Comparison of ENCODE assay signal across 8 cellular contexts in genomic region chr20:63955846-63956663, GRCh38. TPM values are rescaled to one million over a fixed set of nuclear protein-coding genes. Genes with fewer than 3 reads are reported as not detected.
A peak's percentile ranks its signal among the peaks of the same experiment; 100 is the strongest.
DNase-seq lines count a peak whose midpoint lies in the region; ATAC-seq and TF ChIP-seq lines count a peak whose summit lies in the region.

Gene UCKL1 (minus strand): TSS chr20:63956416. CDS start chr20:63956372, 44 bp downstream.

- H3K4me1 Mint-ChIP-seq in T-cell, result peaks cover 27 to 46% (median 32%) of the 10 kb centered on the region in 3 donors
- peaks cover 16% of the 10 kb centered on the region for H3K4me1 Mint-ChIP-seq in progenitor cell of endocrine pancreas (ENCODE audit: low read depth)

- H3K4me1 ChIP-seq in HAP-1, result peaks cover 19% of the 10 kb centered on the region
- H3K4me1 ChIP-seq in MM.1S (ENCODE audit: low read length), result peaks cover 37% of the 10 kb centered on the region
- H3K4me1 ChIP-seq in heart right ventricle, result peaks cover 25 to 65% (median 59%) of the 10 kb centered on the region in 9 donors

- no peak for TF ChIP-seq CTCF in MM.1S (IDR thresholded peaks at IDR 0.05; ENCODE audit: low read length)
- peak in 5 of 9 donors; percentile 5 to 43 (median 23) for TF ChIP-seq CTCF in heart right ventricle (IDR thresholded peaks at IDR 0.05)
- peak; percentile 5 for TF ChIP-seq CTCF in progenitor cell of endocrine pancreas (IDR thresholded peaks at IDR 0.05; ENCODE audit: unreplicated experiment)

- peak within 1 kb of the TSS; percentile 98 for H3K9ac ChIP-seq in MM.1S (ENCODE audit: low read length)

- H2AFZ ChIP-seq in MM.1S (ENCODE audit: low read length), result peak within 1 kb of the TSS; percentile 86

- no peaks in the 10 kb centered on the region for H3K36me3 Mint-ChIP-seq in T-cell
- peaks cover 2% of the 10 kb centered on the region for H3K36me3 Mint-ChIP-seq in progenitor cell of endocrine pancreas (ENCODE audit: insufficient read depth)

- H3K27me3 Mint-ChIP-seq in T-cell, result no peaks in the 10 kb centered on the region
- no peaks in the 10 kb centered on the region for H3K27me3 Mint-ChIP-seq in progenitor cell of endocrine pancreas

- ATAC-seq in T-cell (replicated peaks in 1 of 4) (peak; percentile 80 to 85 (median 82)), heart right ventricle (peak; percentile 81 to 91 (median 85))

- peaks cover 7% of the 10 kb centered on the region; the same call in 1 of the 2 replicates for H4K20me1 ChIP-seq in MM.1S (ENCODE audit: insufficient read depth, low read length)

- CTCF ChIA-PET in T-cell (lab: Charles Lee), result interaction anchor here (0.5 to 1.5 kb wide), 5 partner anchors 25 to 314 kb away, joined by 3 to 7 read pairs (median 6); partner anchors contain the start of gene PRPF6 (in 1 of the 2)

- H3K36me3 ChIP-seq in HAP-1 (replicated peaks) (peaks cover 25% of the 10 kb centered on the region), MM.1S (replicated peaks; ENCODE audit: insufficient read depth, low read length) (no peaks in the 10 kb centered on the region), heart right ventricle (peaks cover 0 to 20% (median under 1%) of the 10 kb centered on the region in 9 donors)

- in situ Hi-C loops in HAP-1 (cut with MboI; ENCODE audit: low sequenced_read_pairs), result no loop called here

- H3K4me3 Mint-ChIP-seq in T-cell (peak within 1 kb of the TSS; percentile 75 to 82 (median 81)), progenitor cell of endocrine pancreas (ENCODE audit: low read depth) (peak within 1 kb of the TSS; percentile 79)

- H3K4me3 ChIP-seq in GM08714 (ENCODE audit: low read length), result peak within 1 kb of the TSS; percentile 81
- H3K4me3 ChIP-seq in HAP-1, result peak within 1 kb of the TSS; percentile 94
- H3K4me3 ChIP-seq in MM.1S (ENCODE audit: low read length), result peak within 1 kb of the TSS; percentile 100
- peak within 1 kb of the TSS; percentile 76 to 100 (median 96) for H3K4me3 ChIP-seq in heart right ventricle

- 0 to 1% methylated on average over 87 to 103 of the region's 103 CpGs for WGBS in heart right ventricle, 2 donors

- H3K79me2 ChIP-seq in MM.1S (ENCODE audit: low read length), result peaks cover 51% of the 10 kb centered on the region

- H3K9me2 ChIP-seq in MM.1S (replicated peaks; ENCODE audit: insufficient read depth, low read length), result no peaks in the 10 kb centered on the region

- H3K4me2 ChIP-seq in MM.1S (ENCODE audit: low read depth, low read length), result peak within 1 kb of the TSS; percentile 95

- peaks cover 26% of the 10 kb centered on the region for H3F3A ChIP-seq in MM.1S (ENCODE audit: insufficient read depth, low read length)

- H3K9me3 Mint-ChIP-seq in T-cell, result no peaks in the 10 kb centered on the region
- no peaks in the 10 kb centered on the region for H3K9me3 Mint-ChIP-seq in progenitor cell of endocrine pancreas (ENCODE audit: low read depth)

- H3K27ac ChIP-seq in MM.1S (ENCODE audit: low read length), result peak within 1 kb of the TSS; percentile 82
- H3K27ac ChIP-seq in heart right ventricle, result peak within 1 kb of the TSS; percentile 92 to 98 (median 96)

- DNase-seq in HAP-1 (ENCODE audit: low spot score in 2 of 2) (peak; percentile 84 to 93), MM.1S (peak; percentile 90), T-cell (peak; percentile 77 to 91 (median 87)), amniotic epithelial cell (ENCODE audit: low read depth) (peak; percentile 85), heart right ventricle (peak; percentile 92 to 93), progenitor cell of endocrine pancreas (ENCODE audit: low spot score, unreplicated experiment) (peak; percentile 84), ureter (ENCODE audit: low spot score) (peak; percentile 92)

- H3K27me3 ChIP-seq in HAP-1 (ENCODE audit: low read depth) (no peaks in the 10 kb centered on the region), MM.1S (replicated peaks; ENCODE audit: insufficient read depth, low read length) (no peaks in the 10 kb centered on the region), heart right ventricle (no peaks in the 10 kb centered on the region)

- H3K9me3 ChIP-seq in HAP-1 (no peaks in the 10 kb centered on the region), MM.1S (replicated peaks; ENCODE audit: insufficient read depth, low read length) (no peaks in the 10 kb centered on the region), heart right ventricle (no peaks in the 10 kb centered on the region)

- intact Hi-C loops in heart right ventricle (cut with DNase I), result loop anchor here in 3 of 10 donors (1.0 to 5.0 kb wide), 3 partner anchors 47 to 404 kb away; partner anchors contain the start of genes DNAJC5 (in 1 of the 3) and FNDC11 (in 1 of the 3)

- H3K27ac Mint-ChIP-seq in T-cell, result peak within 1 kb of the TSS; percentile 88 to 91
- peak within 1 kb of the TSS; percentile 83 for H3K27ac Mint-ChIP-seq in progenitor cell of endocrine pancreas

- POLR2A ChIA-PET in T-cell (lab: Charles Lee), result interaction anchor here (0.6 to 1.0 kb wide), 3 partner anchors 84 to 1047 kb away, joined by 3 to 17 read pairs (median 4); partner anchors contain the start of gene TPD52L2 (in 1 of the 2)

RNA-seq across cellular contexts. Expression of gene UCKL1, which starts in this region (rescaled TPM):
- total RNA-seq in T-cell (10 to 100 TPM; 40.6 to 72.3 (median 67.0) TPM), heart right ventricle (10 to 100 TPM; 27.3 to 70.4 (median 39.0) TPM), progenitor cell of endocrine pancreas (78.9 and 79.2 TPM in 2 replicates), ureter (47.6 TPM)
- polyA plus RNA-seq in heart right ventricle, result 100 to 1,000 TPM in 1 of 2 donors, 10 to 100 TPM in 1; 36.3 to 130 TPM

Comparison
In these comparisons a context has a peak if more than half of its experiments do, and no peak if none do; other contexts are left out.
1. Peak in every context shown above with its lines: DNase-seq, ATAC-seq, H3K4me3 ChIP-seq and H3K27ac ChIP-seq.